Comparison of ENCODE assay signal across 8 cellular contexts in genomic region chr15:91100561-91101355, GRCh38. TPM values are rescaled to one million over a fixed set of nuclear protein-coding genes. Genes with fewer than 3 reads are reported as not detected.
DNase-seq lines count a peak whose midpoint lies in the region; ATAC-seq and TF ChIP-seq lines count a peak whose summit lies in the region.

No MANE protein-coding gene starts in this region.

- H3K56ac ChIP-seq in H9 (ENCODE audit: insufficient read length, low read depth, low read length), result no peak overlapping the region

- no peaks in the 10 kb centered on the region for H3K4me1 Mint-ChIP-seq in Caco-2 (ENCODE audit: low read depth, unreplicated experiment)
- H3K4me1 Mint-ChIP-seq in H9, result peaks cover 17 to 21% of the 10 kb centered on the region in 2 experiments
- peaks cover 17 to 21% (median 19%) of the 10 kb centered on the region in 3 donors for H3K4me1 Mint-ChIP-seq in T-cell

- no peak overlapping the region for H3K27ac Mint-ChIP-seq in Caco-2 (ENCODE audit: unreplicated experiment)
- H3K27ac Mint-ChIP-seq in H9, result no peak overlapping the region
- no peak overlapping the region for H3K27ac Mint-ChIP-seq in T-cell

- H4K8ac ChIP-seq in H9 (replicated peaks; ENCODE audit: insufficient read length, low read depth, low read length), result no peak overlapping the region

- H2AFZ ChIP-seq in H9 (ENCODE audit: low read length), result no peak overlapping the region

- no peak overlapping the region for H3K9ac ChIP-seq in H9 (ENCODE audit: extremely low read depth, insufficient read length, low read length)

- H3K4me3 ChIP-seq in Caco-2 (ENCODE audit: low read depth, low read length) (peak overlapping the region; percentile 26; the same call in 1 of the 2 replicates), fibroblast of the aortic adventitia (ENCODE audit: low read depth, low read length) (peak overlapping the region; percentile 56), retinal pigment epithelial cell (ENCODE audit: low read length) (peak overlapping the region; percentile 38)

- H2BK120ac ChIP-seq in H9 (ENCODE audit: low read depth, low read length, poor library complexity, severe bottlenecking), result no peak overlapping the region

- peaks cover 6% of the 10 kb centered on the region for H3K36me3 Mint-ChIP-seq in Caco-2 (ENCODE audit: insufficient read depth, unreplicated experiment)
- H3K36me3 Mint-ChIP-seq in H9 (ENCODE audit: insufficient read depth in 1 of 3, low read depth in 3 of 3), result peaks cover 0 to 2% (median 0%) of the 10 kb centered on the region in 3 experiments; a peak in 2 of 7 replicates
- H3K36me3 Mint-ChIP-seq in T-cell, result no peaks in the 10 kb centered on the region

- peak overlapping the region; percentile 71 for H3K4me2 ChIP-seq in H9 (ENCODE audit: insufficient read depth, insufficient read length, low read length)

- H2BK20ac ChIP-seq in H9 (ENCODE audit: low read depth, low read length, poor library complexity, severe bottlenecking), result no peak overlapping the region

- H3K23me2 ChIP-seq in H9 (ENCODE audit: insufficient read length, low read depth, low read length, poor library complexity, severe bottlenecking), result peaks cover 7% of the 10 kb centered on the region

- no peak overlapping the region for H2AK5ac ChIP-seq in H9 (ENCODE audit: insufficient read length, low read length)

- no CpG with 5 or more reads among the region's 22 CpGs for WGBS in H9 (ENCODE audit: extremely low coverage, insufficient read length, low lambda C conversion rate)

- no peak overlapping the region for H4K5ac ChIP-seq in H9 (ENCODE audit: insufficient read length, low read depth, low read length)

- H3K27ac ChIP-seq in H9 (ENCODE audit: insufficient read length, low read depth, low read length), result no peak overlapping the region

- intact Hi-C loops in Caco-2 (cut with micrococcal nuclease; ENCODE audit: unreplicated experiment), result no loop called here

- H3K4me1 ChIP-seq in Caco-2, result peaks cover 6% of the 10 kb centered on the region; the same call in 1 of the 2 replicates
- no peaks in the 10 kb centered on the region for H3K4me1 ChIP-seq in H9 (ENCODE audit: insufficient read depth, low read length)

- H2BK12ac ChIP-seq in H9 (ENCODE audit: insufficient read length, low read depth, low read length), result no peak overlapping the region

- H2BK5ac ChIP-seq in H9 (ENCODE audit: insufficient read length, low read length), result no peak overlapping the region

- H3K4ac ChIP-seq in H9 (ENCODE audit: low read depth, low read length), result no peak overlapping the region

- H3K79me2 ChIP-seq in H9 (ENCODE audit: insufficient read depth, low read length), result no peaks in the 10 kb centered on the region

- H3K9me3 Mint-ChIP-seq in Caco-2 (ENCODE audit: unreplicated experiment) (no peaks in the 10 kb centered on the region), H9 (peaks cover 2 to 5% of the 10 kb centered on the region in 2 experiments; a peak in 3 of 5 replicates), T-cell (no peaks in the 10 kb centered on the region)

- CTCF ChIA-PET in Caco-2 (lab: Charles Lee) (interaction anchor here (0.7 to 0.8 kb wide), 2 partner anchors 13 to 146 kb away, joined by 3 to 10 read pairs; partner anchors contain the start of gene RCCD1), T-cell (lab: Charles Lee) (no interaction called here)

- H3K27me3 ChIP-seq in Caco-2 (replicated peaks; ENCODE audit: control insufficient read depth, insufficient read depth, low read length) (peaks cover 6% of the 10 kb centered on the region), H9 (ENCODE audit: insufficient read depth, low read length) (peaks cover 35% of the 10 kb centered on the region; the same call in 1 of the 2 replicates)

- DNase-seq in Caco-2 (no peak), H9 (no peak), T-cell (no peak), fibroblast of the aortic adventitia (ENCODE audit: low read depth) (peak; percentile 31), retinal pigment epithelial cell (ENCODE audit: low read depth) (no peak), GM19238 (ENCODE audit: insufficient read length, low spot score) (no peak)

- H3K36me3 ChIP-seq in Caco-2 (ENCODE audit: control insufficient read depth, insufficient read depth, low read length), result no peaks in the 10 kb centered on the region

- H3K9me3 ChIP-seq in Caco-2, result no peaks in the 10 kb centered on the region
- no peaks in the 10 kb centered on the region for H3K9me3 ChIP-seq in H9 (ENCODE audit: control insufficient read depth, low read depth, low read length)

- peak overlapping the region; percentile 69 for H3K4me3 Mint-ChIP-seq in Caco-2 (ENCODE audit: unreplicated experiment)
- peak overlapping the region; percentile 48 to 77 for H3K4me3 Mint-ChIP-seq in H9
- peak overlapping the region; percentile 73 to 84 (median 81) for H3K4me3 Mint-ChIP-seq in T-cell

- no TSS peak for BruUV-seq in Caco-2 (replicated peaks; lab: Mats Ljungman, UMichigan)

- no peaks in the 10 kb centered on the region for H3K79me1 ChIP-seq in H9 (ENCODE audit: insufficient read depth, low read depth, low read length, poor library complexity, severe bottlenecking)

- H3K27me3 Mint-ChIP-seq in Caco-2 (ENCODE audit: insufficient read depth, unreplicated experiment), result peaks cover 49% of the 10 kb centered on the region
- peaks cover 91% of the 10 kb centered on the region for H3K27me3 Mint-ChIP-seq in H9 (ENCODE audit: low read depth)
- peaks cover 71 to 85% of the 10 kb centered on the region in 2 donors for H3K27me3 Mint-ChIP-seq in T-cell

- H3K23ac ChIP-seq in H9 (ENCODE audit: insufficient read length, low read depth, low read length), result no peak overlapping the region

- ATAC-seq in T-cell (replicated peaks in 1 of 4) (peak in 2 of 4 experiments; percentile 5 to 10), HG03097 (IDR thresholded peaks at IDR 0.05; ENCODE audit: low FRiP score, unreplicated experiment) (no peak), GM18520 (IDR thresholded peaks at IDR 0.05; ENCODE audit: unreplicated experiment) (no peak)

- no peak for TF ChIP-seq CTCF in Caco-2 (IDR thresholded peaks at IDR 0.05; ENCODE audit: insufficient read depth in 1 of 2, low read depth in 1 of 2, low read length in 1 of 2, severe bottlenecking in 1 of 2, unreplicated experiment in 1 of 2)
- no peak for TF ChIP-seq CTCF in H9 (conservative IDR thresholded peaks at IDR 0.05)
- TF ChIP-seq CTCF in fibroblast of the aortic adventitia (IDR thresholded peaks at IDR 0.05; ENCODE audit: insufficient read depth, low read length), result no peak
- TF ChIP-seq CTCF in retinal pigment epithelial cell (conservative IDR thresholded peaks at IDR 0.05; ENCODE audit: low read depth, low read length), result no peak

- H2BK15ac ChIP-seq in H9 (ENCODE audit: low read depth, low read length), result no peak overlapping the region

- H4K91ac ChIP-seq in H9 (ENCODE audit: insufficient read length, low read depth, low read length), result no peak overlapping the region

- no peak overlapping the region for H3K18ac ChIP-seq in H9 (ENCODE audit: insufficient read length, low read depth, low read length)

- POLR2A ChIA-PET in Caco-2 (lab: Charles Lee) (no interaction called here), T-cell (lab: Charles Lee) (no interaction called here)

- no peak overlapping the region for H3T11ph ChIP-seq in H9 (ENCODE audit: low read length)

- no peak overlapping the region for H3K14ac ChIP-seq in H9 (ENCODE audit: insufficient read depth, low read length)

- no peaks in the 10 kb centered on the region for H4K20me1 ChIP-seq in H9 (ENCODE audit: control insufficient read depth, insufficient read depth, insufficient read length)

RNA-seq across cellular contexts. Expression of gene SV2B, which starts 0.7 kb away (rescaled TPM):
- not detected in 2 replicates for total RNA-seq in Caco-2 (2022)
- total RNA-seq in H9 (2021), result 0.07 TPM in 1 of 2 replicates, not detected in the other
- under 1 TPM in 3 of 5 donors, not detected in 2; 0.03 to 0.13 (median 0.09) TPM for total RNA-seq in T-cell
- 0.08 TPM in 1 of 2 replicates, not detected in the other for total RNA-seq in fibroblast of the aortic adventitia (ENCODE audit: low replicate concordance)
